ENCODE assay signal across 16 cellular contexts in genomic region chr10:109429956-109430760, GRCh38.
A peak's percentile ranks its signal among the peaks of the same experiment; 100 is the strongest.
DNase-seq lines count a peak whose midpoint lies in the region; ATAC-seq and TF ChIP-seq lines count a peak whose summit lies in the region.
"Had no signal": no experiment of that assay in that cellular context is flagged by ENCODE, and none has a peak within 500 bp of the region (broad histone marks: within the 10 kb centered on the region; RNA-seq: fewer than 3 reads in every experiment).

No MANE protein-coding gene starts in this region.

- CTCF ChIA-PET in activated CD4-positive, alpha-beta T cell treated with anti-CD3 and anti-CD28 coated beads, Interleukin-2, amount 10 ng/mL, durations not matched to agents 7 days and 5 days (lab: Charles Lee), result no interaction called here

- peak; percentile 43 for ATAC-seq in GM21723 (IDR thresholded peaks at IDR 0.05; ENCODE audit: unreplicated experiment)
- ATAC-seq: naive thymus-derived CD8-positive, alpha-beta T cell had no signal

- H3K27ac Mint-ChIP-seq in activated CD4-positive, alpha-beta T cell treated with anti-CD3 and anti-CD28 coated beads, Interleukin-2, amount 10 ng/mL, durations not matched to agents 7 days and 5 days, result no peak overlapping the region
- H3K27ac Mint-ChIP-seq: activated CD4-positive, alpha-beta memory T cell treated with anti-CD3 and anti-CD28 coated beads for 36 hours; naive thymus-derived CD8-positive, alpha-beta T cell; T-helper 2 cell treated with Interferon-gamma antibody and Interleukin-4, amounts not matched to agents 5 μg/mL and 100 μg/mL, for 36 hours had no signal

- H3K4me3 ChIP-seq in adipocyte (ENCODE audit: low read length), result no peak overlapping the region
- no peak overlapping the region for H3K4me3 ChIP-seq in foreskin fibroblast (ENCODE audit: low read depth in 1 of 2, low read length in 2 of 2)
- H3K4me3 ChIP-seq in tibial artery, result no peak overlapping the region
- H3K4me3 ChIP-seq: Peyer's patch, skin epidermis had no signal

- intact Hi-C loops in tibial artery (cut with DNase I; ENCODE audit: low total_unique reads), result no loop called here

- no peaks in the 10 kb centered on the region for H3K4me1 Mint-ChIP-seq in activated CD4-positive, alpha-beta T cell treated with anti-CD3 and anti-CD28 coated beads, Interleukin-2, amount 10 ng/mL, durations not matched to agents 7 days and 5 days
- H3K4me1 Mint-ChIP-seq: naive thymus-derived CD8-positive, alpha-beta T cell had no signal

- H3K36me3 ChIP-seq in adipocyte (ENCODE audit: control insufficient read depth, insufficient read depth, low read length, severe bottlenecking) (no peaks in the 10 kb centered on the region), tibial artery (no peaks in the 10 kb centered on the region)
- H3K36me3 ChIP-seq: Peyer's patch had no signal

- H3K36me3 Mint-ChIP-seq in activated CD4-positive, alpha-beta T cell treated with anti-CD3 and anti-CD28 coated beads, Interleukin-2, amount 10 ng/mL, durations not matched to agents 7 days and 5 days (ENCODE audit: low read depth), result no peaks in the 10 kb centered on the region
- H3K36me3 Mint-ChIP-seq: activated CD4-positive, alpha-beta memory T cell treated with anti-CD3 and anti-CD28 coated beads for 36 hours; naive thymus-derived CD8-positive, alpha-beta T cell had no signal

- TF ChIP-seq CTCF in foreskin fibroblast (IDR thresholded peaks at IDR 0.05; ENCODE audit: low read depth, low read length) (no peak), tibial artery (IDR thresholded peaks at IDR 0.05) (no peak)

- H3K27me3 Mint-ChIP-seq in activated CD4-positive, alpha-beta T cell treated with anti-CD3 and anti-CD28 coated beads, Interleukin-2, amount 10 ng/mL, durations not matched to agents 7 days and 5 days, result no peaks in the 10 kb centered on the region
- H3K27me3 Mint-ChIP-seq: activated CD4-positive, alpha-beta memory T cell treated with anti-CD3 and anti-CD28 coated beads for 36 hours; naive thymus-derived CD8-positive, alpha-beta T cell had no signal

- H3K9ac ChIP-seq in adipocyte (ENCODE audit: low read length), result no peak overlapping the region

- H3K4me1 ChIP-seq in adipocyte (ENCODE audit: control insufficient read depth, insufficient read depth, low read length) (peaks cover 2% of the 10 kb centered on the region), tibial artery (peaks cover 0 to 22% (median 4%) of the 10 kb centered on the region in 4 donors)
- H3K4me1 ChIP-seq: Peyer's patch had no signal

- H3K27ac ChIP-seq in tibial artery, result peak overlapping the region; percentile 62 to 63
- H3K27ac ChIP-seq: HL-60, Peyer's patch, skin epidermis had no signal

- H3K9me3 ChIP-seq in adipocyte (ENCODE audit: control insufficient read depth, low read length) (no peaks in the 10 kb centered on the region), tibial artery (no peaks in the 10 kb centered on the region)
- H3K9me3 ChIP-seq: Peyer's patch had no signal

- no peak overlapping the region for H3K4me3 Mint-ChIP-seq in activated CD4-positive, alpha-beta T cell treated with anti-CD3 and anti-CD28 coated beads, Interleukin-2, amount 10 ng/mL, durations not matched to agents 7 days and 5 days
- H3K4me3 Mint-ChIP-seq: activated CD4-positive, alpha-beta memory T cell treated with anti-CD3 and anti-CD28 coated beads for 36 hours; naive thymus-derived CD8-positive, alpha-beta T cell; T-helper 2 cell treated with Interferon-gamma antibody and Interleukin-4, amounts not matched to agents 5 μg/mL and 100 μg/mL, for 36 hours had no signal

- POLR2A ChIA-PET in activated CD4-positive, alpha-beta T cell treated with anti-CD3 and anti-CD28 coated beads, Interleukin-2, amount 10 ng/mL, durations not matched to agents 7 days and 5 days (lab: Charles Lee), result no interaction called here

- H3K27me3 ChIP-seq in adipocyte (replicated peaks; ENCODE audit: control insufficient read depth, insufficient read depth, low read length) (no peaks in the 10 kb centered on the region), tibial artery (no peaks in the 10 kb centered on the region)
- H3K27me3 ChIP-seq: Peyer's patch had no signal

- H3K9me3 Mint-ChIP-seq in activated CD4-positive, alpha-beta T cell treated with anti-CD3 and anti-CD28 coated beads, Interleukin-2, amount 10 ng/mL, durations not matched to agents 7 days and 5 days, result no peaks in the 10 kb centered on the region
- H3K9me3 Mint-ChIP-seq: activated CD4-positive, alpha-beta memory T cell treated with anti-CD3 and anti-CD28 coated beads for 36 hours; T-helper 2 cell treated with Interferon-gamma antibody and Interleukin-4, amounts not matched to agents 5 μg/mL and 100 μg/mL, for 36 hours had no signal

- peak; percentile 44 for DNase-seq in adipocyte (ENCODE audit: low read depth)
- peak; percentile 25 to 48 for DNase-seq in foreskin fibroblast
- peak in 1 of 2 donors; percentile 60 for DNase-seq in tibial artery
- DNase-seq in NCI-H1436 treated with DMSO at 0.1 percent for 48 hours (lab: John Stamatoyannopoulos, UW), result no peak
- DNase-seq in activated CD4-positive, alpha-beta T cell treated with anti-CD3 and anti-CD28 coated beads, Interleukin-2, amount 10 ng/mL, durations not matched to agents 7 days and 5 days, result no peak
- DNase-seq in NCI-H69 (lab: John Stamatoyannopoulos, UW), result no peak
- DNase-seq in SK-N-DZ (ENCODE audit: low spot score), result no peak
- DNase-seq: activated CD4-positive, alpha-beta memory T cell treated with anti-CD3 and anti-CD28 coated beads for 36 hours; cerebellar nuclear complex; left cardiac atrium; naive thymus-derived CD8-positive, alpha-beta T cell; Peyer's patch had no signal

Comparison
In these comparisons a context has a peak if more than half of its experiments do, and no peak if none do; other contexts are left out.
1. DNase-seq: peak in adipocyte (single experiment) and foreskin fibroblast (2 of 2); none in NCI-H1436 treated with DMSO at 0.1 percent for 48 hours (single experiment), activated CD4-positive, alpha-beta T cell treated with anti-CD3 and anti-CD28 coated beads, Interleukin-2, amount 10 ng/mL, durations not matched to agents 7 days and 5 days (single experiment), NCI-H69 (single experiment) and SK-N-DZ (single experiment).